ENCODE assay signal across 19 cellular contexts in genomic region chr13:104976964-104977363, GRCh38.
DNase-seq lines count a peak whose midpoint lies in the region; ATAC-seq and TF ChIP-seq lines count a peak whose summit lies in the region.
"Had no signal": no experiment of that assay in that cellular context is flagged by ENCODE, and none has a peak within 500 bp of the region (broad histone marks: within the 10 kb centered on the region; RNA-seq: fewer than 3 reads in every experiment).

No MANE protein-coding gene starts in this region.

- TF ChIP-seq CTCF in GM23338 (conservative IDR thresholded peaks at IDR 0.05; ENCODE audit: low read depth in 2 of 2): no peak
- TF ChIP-seq CTCF in NB4 (IDR thresholded peaks at IDR 0.05; ENCODE audit: low read depth, low read length): no peak
- TF ChIP-seq CTCF in suprapubic skin (IDR thresholded peaks at IDR 0.05): no peak

- H3K9me3 ChIP-seq in suprapubic skin: no peaks in the 10 kb centered on the region
- H3K9me3 ChIP-seq: A549 had no signal

- no peaks in the 10 kb centered on the region for H3K27me3 Mint-ChIP-seq in GM23338 (ENCODE audit: insufficient read depth, low read depth, poor library complexity)

- H3K36me3 ChIP-seq in GM23338 (ENCODE audit: insufficient read depth) (no peaks in the 10 kb centered on the region), suprapubic skin (no peaks in the 10 kb centered on the region)

- no peaks in the 10 kb centered on the region for H3K9me3 Mint-ChIP-seq in GM23338

- 0 out of 2 replicates have a peak overlapping the region, but pooled peaks have one; percentile 19 for H3K27ac Mint-ChIP-seq in GM23338

- WGBS in suprapubic skin: 60% methylated on average over 3 of the region's 3 CpGs

- no peaks in the 10 kb centered on the region for H3K4me1 ChIP-seq in GM23338 (ENCODE audit: insufficient read depth)
- no peaks in the 10 kb centered on the region for H3K4me1 ChIP-seq in suprapubic skin
- H3K4me1 ChIP-seq: A549 had no signal

- no peaks in the 10 kb centered on the region for H3F3A ChIP-seq in GM23338 (replicated peaks; ENCODE audit: low read depth)

- TF ChIP-seq POLR2A in NB4 (IDR thresholded peaks at IDR 0.05; ENCODE audit: extremely low read depth, insufficient read length): no peak
- TF ChIP-seq POLR2A in suprapubic skin (IDR thresholded peaks at IDR 0.05): no peak

- no peaks in the 10 kb centered on the region for H3K79me2 ChIP-seq in GM23338 (replicated peaks; ENCODE audit: insufficient read depth)

- no peak overlapping the region for H3K4me2 ChIP-seq in GM23338
- H3K4me2 ChIP-seq: A549 had no signal

- ATAC-seq in GM23338: no peak
- ATAC-seq: A549, K562, Right ventricle myocardium inferior had no signal

- no peaks in the 10 kb centered on the region for H4K20me1 ChIP-seq in GM23338 (replicated peaks; ENCODE audit: insufficient read depth)

- no peak overlapping the region for H3K4me3 ChIP-seq in GM23338
- H3K4me3 ChIP-seq in NB4 (ENCODE audit: low read depth, low read length): no peak overlapping the region
- H3K4me3 ChIP-seq in suprapubic skin: no peak overlapping the region
- H3K4me3 ChIP-seq: A549, K562 had no signal

- H3K4me3 Mint-ChIP-seq in GM23338: no peak overlapping the region

- DNase-seq in Ammon's horn (ENCODE audit: low spot score) (peak; percentile 42), GM23338 (ENCODE audit: low spot score) (no peak), NB4 (ENCODE audit: low read depth) (peak; percentile 7), medulla oblongata (ENCODE audit: extremely low spot score) (peak; percentile 12), suprapubic skin (ENCODE audit: low spot score in 2 of 2) (no peak), DMS79 (lab: John Stamatoyannopoulos, UW) (no peak)
- no peak for DNase-seq in activated CD4-positive, CD25-positive, alpha-beta regulatory T cell treated with anti-CD3 and anti-CD28 coated beads, Interleukin-2, amount 50 U/mL, for 72 hours
- DNase-seq: GDM1, GOT3, NCI-H1092, NCI-H1436 treated with DMSO at 0.1 percent for 48 hours, NCI-H2029 treated with DMSO at 0.1 percent for 48 hours, NCI-H2171, NCI-H526 had no signal

- no peaks in the 10 kb centered on the region for H3K36me3 Mint-ChIP-seq in GM23338 (ENCODE audit: low read depth)

- H3K4me1 Mint-ChIP-seq in GM23338: no peaks in the 10 kb centered on the region

- no peaks in the 10 kb centered on the region for H3K9me2 ChIP-seq in GM23338 (ENCODE audit: insufficient read depth)

- H3K27ac ChIP-seq in GM23338 (ENCODE audit: low read depth) (no peak overlapping the region), suprapubic skin (no peak overlapping the region)
- H3K27ac ChIP-seq: A549, C4-2B, SK-N-MC had no signal

- TF ChIP-seq EP300 in suprapubic skin (IDR thresholded peaks at IDR 0.05): no peak

- 0 out of 2 replicates have a peak overlapping the region, but pooled peaks have one; percentile 12 for H2AFZ ChIP-seq in GM23338

- no peaks in the 10 kb centered on the region for H3K27me3 ChIP-seq in GM23338 (ENCODE audit: insufficient read depth)
- H3K27me3 ChIP-seq in suprapubic skin: no peaks in the 10 kb centered on the region

TF ChIP-seq in GM23338, 12 proteins besides CTCF, POLR2A, EP300 and RAD21:
- no peak for TF ChIP-seq EZH2 (IDR thresholded peaks at IDR 0.05; ENCODE audit: low read depth, unreplicated experiment)
- TF ChIP-seq STAT1 (IDR thresholded peaks at IDR 0.05; ENCODE audit: unreplicated experiment): no peak

Comparison
In these comparisons a context has a peak if more than half of its experiments do, and no peak if none do; other contexts are left out.
1. DNase-seq: peak in Ammon's horn (single experiment), NB4 (single experiment) and medulla oblongata (single experiment); none in GM23338 (single experiment), activated CD4-positive, CD25-positive, alpha-beta regulatory T cell treated with anti-CD3 and anti-CD28 coated beads, Interleukin-2, amount 50 U/mL, for 72 hours (single experiment), suprapubic skin (0 of 2) and DMS79 (single experiment).